ENCODE assay signal across 10 cellular contexts in the genomic region with DNA sequence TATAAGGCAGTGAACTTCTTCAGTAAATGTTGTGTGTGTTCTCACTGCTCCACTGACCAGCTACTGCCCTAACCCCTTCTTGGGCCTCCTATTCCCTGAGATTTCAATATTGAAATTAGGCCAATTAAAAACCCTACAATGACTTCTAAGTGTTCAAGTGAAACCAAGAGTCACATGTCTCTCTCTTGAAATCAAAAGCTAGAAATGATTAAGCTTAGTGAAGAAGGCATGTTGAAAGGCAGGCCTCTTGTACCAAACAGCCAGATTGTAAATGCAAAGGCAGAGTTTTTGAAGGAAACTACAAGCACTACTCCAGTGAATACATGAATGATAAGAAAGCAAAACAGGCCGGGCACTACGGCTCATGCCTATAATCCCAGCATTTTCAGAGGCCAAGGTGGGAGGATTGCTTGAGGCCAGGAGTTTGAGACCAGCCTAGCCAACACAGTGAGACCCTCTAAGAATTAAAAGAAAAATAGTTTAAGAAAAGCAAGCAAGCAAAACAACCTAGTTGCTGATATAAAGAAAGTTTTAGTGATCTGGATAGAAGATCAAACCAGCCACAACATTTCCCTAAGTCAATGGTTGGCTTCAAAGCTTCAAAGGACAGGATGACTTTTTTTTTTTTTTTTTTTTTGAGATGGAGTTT. TPM values are rescaled to one million over a fixed set of nuclear protein-coding genes. Genes with fewer than 3 reads are reported as not detected.
DNase-seq lines count a peak whose midpoint lies in the region; ATAC-seq and TF ChIP-seq lines count a peak whose summit lies in the region.
"Had no signal": no experiment of that assay in that cellular context is flagged by ENCODE, and none has a peak within 500 bp of the region (broad histone marks: within the 10 kb centered on the region; RNA-seq: fewer than 3 reads in every experiment).

No MANE protein-coding gene starts in this region.

- WGBS in endodermal cell (ENCODE audit: insufficient coverage in 1 of 2, insufficient read length in 1 of 2), 2 experiments, result 99 to 100% methylated on average over 2 of the region's 2 CpGs

- CTCF ChIA-PET in CD8-positive, alpha-beta T cell (lab: Charles Lee), result no interaction called here
- CTCF ChIA-PET in activated B cell treated with CpG ODN at 0.5 μM for 24 hours (lab: Charles Lee), result no interaction called here

- no peaks in the 10 kb centered on the region for H3K36me3 ChIP-seq in CD8-positive, alpha-beta T cell (ENCODE audit: insufficient read depth, low read length)
- H3K36me3 ChIP-seq in endodermal cell (ENCODE audit: control insufficient read depth, insufficient read depth, low read length), result peaks cover 4% of the 10 kb centered on the region

- no peak for DNase-seq in CD8-positive, alpha-beta T cell
- DNase-seq in activated B cell treated with CpG ODN at 0.5 μM for 24 hours, result no peak
- DNase-seq in GM03348 (ENCODE audit: low spot score), result no peak
- DNase-seq in endodermal cell, result no peak
- DNase-seq in DMS114 treated with DMSO at 0.1 percent for 48 hours (lab: John Stamatoyannopoulos, UW; ENCODE audit: unreplicated experiment), result no peak
- no peak for DNase-seq in activated CD4-positive, alpha-beta T cell treated with anti-CD3 and anti-CD28 coated beads, Interleukin-2, amount 50 U/mL, for 4 hours
- DNase-seq: mesenchymal stem cell, NCI-H2081 treated with DMSO at 0.1 percent for 48 hours had no signal

- H3K27ac Mint-ChIP-seq in CD8-positive, alpha-beta T cell, result peak overlapping the region; percentile 78
- peak overlapping the region; percentile 82 for H3K27ac Mint-ChIP-seq in activated B cell treated with CpG ODN at 0.5 μM for 24 hours
- no peak overlapping the region for H3K27ac Mint-ChIP-seq in endodermal cell

- ATAC-seq in CD8-positive, alpha-beta T cell, result peak; percentile 52
- ATAC-seq in GM19328 (IDR thresholded peaks at IDR 0.05; ENCODE audit: unreplicated experiment), result peak; percentile 62
- peak; percentile 74 for ATAC-seq in HG02981 (IDR thresholded peaks at IDR 0.05; ENCODE audit: unreplicated experiment)
- ATAC-seq in activated B cell treated with CpG ODN at 0.5 μM for 24 hours (ENCODE audit: low read depth), result peak; percentile 40

- H3K36me3 Mint-ChIP-seq in CD8-positive, alpha-beta T cell, result peaks cover 4% of the 10 kb centered on the region
- H3K36me3 Mint-ChIP-seq in activated B cell treated with CpG ODN at 0.5 μM for 24 hours (ENCODE audit: low read depth) (peaks cover 18% of the 10 kb centered on the region), endodermal cell (ENCODE audit: low read depth) (peaks cover 32% of the 10 kb centered on the region)

- intact Hi-C loops in CD8-positive, alpha-beta T cell (cut with DNase I, micrococcal nuclease), result no loop called here
- intact Hi-C loops in activated B cell treated with CpG ODN at 0.5 μM for 24 hours (cut with micrococcal nuclease), result loop anchor here (2.0 kb wide), 3 partner anchors 14 to 22 kb away; partner anchors contain the start of gene BRAF

- H3K27me3 Mint-ChIP-seq in CD8-positive, alpha-beta T cell (ENCODE audit: low read depth), result no peaks in the 10 kb centered on the region
- no peaks in the 10 kb centered on the region for H3K27me3 Mint-ChIP-seq in activated B cell treated with CpG ODN at 0.5 μM for 24 hours
- no peaks in the 10 kb centered on the region for H3K27me3 Mint-ChIP-seq in endodermal cell (ENCODE audit: insufficient read depth)

- no peak for TF ChIP-seq CTCF in CD8-positive, alpha-beta T cell (IDR thresholded peaks at IDR 0.05)
- TF ChIP-seq CTCF in activated B cell treated with CpG ODN at 0.5 μM for 24 hours (IDR thresholded peaks at IDR 0.05) (no peak), endodermal cell (conservative IDR thresholded peaks at IDR 0.05) (no peak)

- peaks cover 73% of the 10 kb centered on the region for H3K4me1 Mint-ChIP-seq in CD8-positive, alpha-beta T cell (ENCODE audit: low read depth)
- H3K4me1 Mint-ChIP-seq in activated B cell treated with CpG ODN at 0.5 μM for 24 hours (peaks cover 76% of the 10 kb centered on the region), endodermal cell (peaks cover 8% of the 10 kb centered on the region)

- H3K27ac ChIP-seq in CD8-positive, alpha-beta T cell (ENCODE audit: low read depth, low read length), result peak overlapping the region; percentile 31
- H3K27ac ChIP-seq in endodermal cell (ENCODE audit: low read depth, low read length), result no peak overlapping the region

- no peaks in the 10 kb centered on the region for H3K9me3 ChIP-seq in CD8-positive, alpha-beta T cell (ENCODE audit: low read length)
- H3K9me3 ChIP-seq in endodermal cell (ENCODE audit: control insufficient read depth, low read length), result peaks cover 25% of the 10 kb centered on the region

- POLR2A ChIA-PET in CD8-positive, alpha-beta T cell (lab: Charles Lee), result no interaction called here
- POLR2A ChIA-PET in activated B cell treated with CpG ODN at 0.5 μM for 24 hours (lab: Charles Lee), result interaction anchor here (0.6 to 1.0 kb wide), 3 partner anchors 21 to 1002 kb away, joined by 3 to 4 read pairs (median 3); partner anchors contain the start of gene BRAF

- H3K9ac ChIP-seq in endodermal cell (ENCODE audit: extremely low read depth, low read length, poor library complexity, severe bottlenecking), result no peak overlapping the region

- peaks cover 6% of the 10 kb centered on the region for H3K9me3 Mint-ChIP-seq in CD8-positive, alpha-beta T cell
- peaks cover 6% of the 10 kb centered on the region for H3K9me3 Mint-ChIP-seq in activated B cell treated with CpG ODN at 0.5 μM for 24 hours
- peaks cover 16% of the 10 kb centered on the region for H3K9me3 Mint-ChIP-seq in endodermal cell

- H3K4me3 ChIP-seq in CD8-positive, alpha-beta T cell (ENCODE audit: low read depth, low read length), result peak overlapping the region; percentile 22
- H3K4me3 ChIP-seq in endodermal cell (ENCODE audit: low read length), result no peak overlapping the region

- no peaks in the 10 kb centered on the region for H3K27me3 ChIP-seq in CD8-positive, alpha-beta T cell (ENCODE audit: insufficient read depth, low read length)
- no peaks in the 10 kb centered on the region for H3K27me3 ChIP-seq in endodermal cell (ENCODE audit: control insufficient read depth, insufficient read depth, low read length, poor library complexity, severe bottlenecking)

- peaks cover 22% of the 10 kb centered on the region for H3K4me1 ChIP-seq in CD8-positive, alpha-beta T cell (ENCODE audit: insufficient read depth, low read length)
- H3K4me1 ChIP-seq in endodermal cell (ENCODE audit: control insufficient read depth, insufficient read depth, low read length), result peaks cover 5% of the 10 kb centered on the region

- H3K4me3 Mint-ChIP-seq in CD8-positive, alpha-beta T cell, result peak overlapping the region; percentile 54
- H3K4me3 Mint-ChIP-seq in activated B cell treated with CpG ODN at 0.5 μM for 24 hours (peak overlapping the region; percentile 56), endodermal cell (no peak overlapping the region)

RNA-seq across cellular contexts. Expression of gene BRAF, which starts 22.3 kb away (rescaled TPM):
- total RNA-seq in CD8-positive, alpha-beta T cell, result 10 to 100 TPM; 64.7 to 76.0 TPM
- 58.3 and 65.4 TPM in 2 replicates for total RNA-seq in activated B cell treated with CpG ODN at 0.5 μM for 24 hours
- 10 to 100 TPM; 45.7 to 46.7 TPM for total RNA-seq in endodermal cell
- 18.4 TPM for polyA plus RNA-seq in endodermal cell (2013, experiment 1 of 2)
- polyA plus RNA-seq in endodermal cell (2013, experiment 2 of 2), result 18.5 TPM
